ENCODE assay signal across 9 cellular contexts in the genomic region with DNA sequence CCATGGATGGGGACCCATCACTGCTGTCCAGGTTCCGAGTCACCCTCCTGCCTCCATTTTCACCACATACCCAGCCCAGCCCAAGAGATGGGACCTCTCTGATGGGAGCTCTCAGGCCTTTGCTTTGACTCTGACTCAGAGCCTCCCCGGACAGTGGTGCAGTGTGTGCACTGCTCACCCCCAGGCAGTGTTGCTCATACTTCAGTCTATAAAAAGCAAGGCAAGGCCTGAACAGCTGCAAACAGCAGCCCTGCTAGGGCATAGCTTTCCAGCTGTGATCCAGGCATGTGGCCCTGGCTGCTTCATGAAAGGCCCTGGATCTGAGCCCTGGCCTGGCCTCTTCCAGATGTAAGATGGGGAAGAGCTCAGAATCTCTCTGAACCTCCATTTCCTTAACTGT.
DNase-seq lines count a peak whose midpoint lies in the region; ATAC-seq and TF ChIP-seq lines count a peak whose summit lies in the region.
"Had no signal": no experiment of that assay in that cellular context is flagged by ENCODE, and none has a peak within 500 bp of the region (broad histone marks: within the 10 kb centered on the region; RNA-seq: fewer than 3 reads in every experiment).

No MANE protein-coding gene starts in this region.

- H3K4me1 ChIP-seq in Loucy (ENCODE audit: insufficient read depth, low read length, poor library complexity, severe bottlenecking) = peaks cover 57% of the 10 kb centered on the region

- no peaks in the 10 kb centered on the region for H3K9me3 ChIP-seq in Loucy (ENCODE audit: insufficient read depth, low read depth, low read length)

- H3K27me3 Mint-ChIP-seq in activated T-helper 1 cell treated with anti-CD3 and anti-CD28 coated beads, Interleukin-12 subunit alpha, Interleukin-12 subunit beta, Interleukin-2, Interleukin-4 antibody, amounts not matched to agents 30 ng/mL and 10 ng/mL and 1 ng/mL, durations not matched to agents 14 hours and 24 hours and 36 hours (ENCODE audit: insufficient read depth) = no peaks in the 10 kb centered on the region

- intact Hi-C loops in activated T-helper 1 cell treated with anti-CD3 and anti-CD28 coated beads, Interleukin-12 subunit alpha, Interleukin-12 subunit beta, Interleukin-2, Interleukin-4 antibody, amounts not matched to agents 30 ng/mL and 10 ng/mL and 1 ng/mL, durations not matched to agents 14 hours and 24 hours and 36 hours (cut with micrococcal nuclease) = loop anchor here (1.0 to 10.0 kb wide), 7 partner anchors 10 to 435 kb away; a partner anchor contains a TSS

- no peak overlapping the region for H3K4me3 ChIP-seq in Loucy (ENCODE audit: low read length, poor library complexity, severe bottlenecking)
- H3K4me3 ChIP-seq: PC-9 had no signal

- ATAC-seq in SK-N-SH treated with all-trans-retinoic acid at 6 μM for 48 hours = no peak
- ATAC-seq in HG03095 (IDR thresholded peaks at IDR 0.05; ENCODE audit: unreplicated experiment) = no peak

- TF ChIP-seq CTCF in Loucy (conservative IDR thresholded peaks at IDR 0.05; ENCODE audit: low read length) = no peak

- no peaks in the 10 kb centered on the region for H3K36me3 ChIP-seq in Loucy (ENCODE audit: insufficient read depth, low read length)

- H4K20me1 ChIP-seq in Loucy (ENCODE audit: insufficient read depth, low read length, poor library complexity, severe bottlenecking) = no peaks in the 10 kb centered on the region

- no peaks in the 10 kb centered on the region for H3K79me2 ChIP-seq in Loucy (ENCODE audit: insufficient read depth, low read length)

- DNase-seq in AG08396 (ENCODE audit: low spot score) = peak; percentile 83
- peak; percentile 29 for DNase-seq in activated T-helper 1 cell treated with anti-CD3 and anti-CD28 coated beads, Interleukin-12 subunit alpha, Interleukin-12 subunit beta, Interleukin-2, Interleukin-4 antibody, amounts not matched to agents 30 ng/mL and 10 ng/mL and 1 ng/mL, durations not matched to agents 14 hours and 24 hours and 36 hours (ENCODE audit: low spot score)
- peak; percentile 93 for DNase-seq in islet precursor cell
- no peak for DNase-seq in NCI-H524 treated with DMSO at 0.1 percent for 48 hours (lab: John Stamatoyannopoulos, UW)
- no peak for DNase-seq in NCI-H2107 (lab: John Stamatoyannopoulos, UW)

- peak overlapping the region; percentile 86 for H3K4me2 ChIP-seq in Loucy (ENCODE audit: low read depth, low read length, poor library complexity, severe bottlenecking)
- H3K4me2 ChIP-seq: PC-9 had no signal

- peaks cover 91% of the 10 kb centered on the region for H3K4me1 Mint-ChIP-seq in activated T-helper 1 cell treated with anti-CD3 and anti-CD28 coated beads, Interleukin-12 subunit alpha, Interleukin-12 subunit beta, Interleukin-2, Interleukin-4 antibody, amounts not matched to agents 30 ng/mL and 10 ng/mL and 1 ng/mL, durations not matched to agents 14 hours and 24 hours and 36 hours (ENCODE audit: low read depth)

- peak overlapping the region; percentile 80 for H3K4me3 Mint-ChIP-seq in activated T-helper 1 cell treated with anti-CD3 and anti-CD28 coated beads, Interleukin-12 subunit alpha, Interleukin-12 subunit beta, Interleukin-2, Interleukin-4 antibody, amounts not matched to agents 30 ng/mL and 10 ng/mL and 1 ng/mL, durations not matched to agents 14 hours and 24 hours and 36 hours

- no peak overlapping the region for H2AFZ ChIP-seq in Loucy (ENCODE audit: low read length)
- H2AFZ ChIP-seq: PC-9 had no signal

- peak overlapping the region; percentile 99 for H3K27ac Mint-ChIP-seq in activated T-helper 1 cell treated with anti-CD3 and anti-CD28 coated beads, Interleukin-12 subunit alpha, Interleukin-12 subunit beta, Interleukin-2, Interleukin-4 antibody, amounts not matched to agents 30 ng/mL and 10 ng/mL and 1 ng/mL, durations not matched to agents 14 hours and 24 hours and 36 hours

- H3K9ac ChIP-seq in Loucy (ENCODE audit: low read depth, low read length, poor library complexity, severe bottlenecking) = peak overlapping the region; percentile 67

- no peaks in the 10 kb centered on the region for H3K27me3 ChIP-seq in Loucy (ENCODE audit: insufficient read depth, low read length, poor library complexity, severe bottlenecking)

- no peaks in the 10 kb centered on the region for H3K9me2 ChIP-seq in Loucy (replicated peaks; ENCODE audit: low read depth, low read length)

- H3F3A ChIP-seq in Loucy (ENCODE audit: low read depth) = peaks cover 25% of the 10 kb centered on the region

- no peaks in the 10 kb centered on the region for H3K9me3 Mint-ChIP-seq in activated T-helper 1 cell treated with anti-CD3 and anti-CD28 coated beads, Interleukin-12 subunit alpha, Interleukin-12 subunit beta, Interleukin-2, Interleukin-4 antibody, amounts not matched to agents 30 ng/mL and 10 ng/mL and 1 ng/mL, durations not matched to agents 14 hours and 24 hours and 36 hours

- H3K36me3 Mint-ChIP-seq in activated T-helper 1 cell treated with anti-CD3 and anti-CD28 coated beads, Interleukin-12 subunit alpha, Interleukin-12 subunit beta, Interleukin-2, Interleukin-4 antibody, amounts not matched to agents 30 ng/mL and 10 ng/mL and 1 ng/mL, durations not matched to agents 14 hours and 24 hours and 36 hours (ENCODE audit: low read depth) = peaks cover 6% of the 10 kb centered on the region

TF ChIP-seq in SK-N-SH treated with all-trans-retinoic acid at 6 μM for 48 hours, 23 proteins besides CTCF, POLR2A, EP300 and RAD21:
- TF ChIP-seq ZNF565 (CRISPR knock-in tag; conservative IDR thresholded peaks at IDR 0.05; ENCODE audit: low read depth) (no peak), SNAI2 (CRISPR knock-in tag; IDR thresholded peaks at IDR 0.05) (no peak), CSDC2 (CRISPR knock-in tag; IDR thresholded peaks at IDR 0.05) (no peak), ZNF8 (CRISPR knock-in tag; IDR thresholded peaks at IDR 0.05) (no peak), TOX (CRISPR knock-in tag; IDR thresholded peaks at IDR 0.05; ENCODE audit: borderline replicate concordance) (no peak), ZFP30 (CRISPR knock-in tag; IDR thresholded peaks at IDR 0.05) (no peak), ZNF70 (CRISPR knock-in tag; IDR thresholded peaks at IDR 0.05) (no peak), RARB (CRISPR knock-in tag; IDR thresholded peaks at IDR 0.05) (no peak), ESRRG (CRISPR knock-in tag; IDR thresholded peaks at IDR 0.05) (no peak), ZFP3 (CRISPR knock-in tag; IDR thresholded peaks at IDR 0.05) (no peak), GLIS3 (CRISPR knock-in tag; IDR thresholded peaks at IDR 0.05) (no peak), TCF4 (CRISPR knock-in tag; IDR thresholded peaks at IDR 0.05; ENCODE audit: borderline replicate concordance) (no peak)
- TF ChIP-seq, protein P1, sequence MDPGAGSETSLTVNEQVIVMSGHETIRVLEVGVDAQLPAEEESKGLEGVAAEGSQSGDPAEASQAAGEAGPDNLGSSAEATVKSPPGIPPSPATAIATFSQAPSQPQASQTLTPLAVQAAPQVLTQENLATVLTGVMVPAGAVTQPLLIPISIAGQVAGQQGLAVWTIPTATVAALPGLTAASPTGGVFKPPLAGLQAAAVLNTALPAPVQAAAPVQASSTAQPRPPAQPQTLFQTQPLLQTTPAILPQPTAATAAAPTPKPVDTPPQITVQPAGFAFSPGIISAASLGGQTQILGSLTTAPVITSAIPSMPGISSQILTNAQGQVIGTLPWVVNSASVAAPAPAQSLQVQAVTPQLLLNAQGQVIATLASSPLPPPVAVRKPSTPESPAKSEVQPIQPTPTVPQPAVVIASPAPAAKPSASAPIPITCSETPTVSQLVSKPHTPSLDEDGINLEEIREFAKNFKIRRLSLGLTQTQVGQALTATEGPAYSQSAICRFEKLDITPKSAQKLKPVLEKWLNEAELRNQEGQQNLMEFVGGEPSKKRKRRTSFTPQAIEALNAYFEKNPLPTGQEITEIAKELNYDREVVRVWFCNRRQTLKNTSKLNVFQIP (CRISPR knock-in tag; IDR thresholded peaks at IDR 0.05; ENCODE audit: borderline replicate concordance, low read depth) = no peak
TF ChIP-seq in SK-N-SH treated with all-trans-retinoic acid at 6 μM for 48 hours: peak in this region for 0.

Comparison
In these comparisons a context has a peak if more than half of its experiments do, and no peak if none do; other contexts are left out.
1. DNase-seq: peak in AG08396 (single experiment), activated T-helper 1 cell treated with anti-CD3 and anti-CD28 coated beads, Interleukin-12 subunit alpha, Interleukin-12 subunit beta, Interleukin-2, Interleukin-4 antibody, amounts not matched to agents 30 ng/mL and 10 ng/mL and 1 ng/mL, durations not matched to agents 14 hours and 24 hours and 36 hours (single experiment) and islet precursor cell (single experiment); none in NCI-H524 treated with DMSO at 0.1 percent for 48 hours (single experiment) and NCI-H2107 (single experiment).